ENCODE assay signal across 1 cellular context in genomic region chr3:47541583-47542108, GRCh38.
A peak's percentile ranks its signal among the peaks of the same experiment; 100 is the strongest.
TF ChIP-seq lines count a peak whose summit lies in the region.

No MANE protein-coding gene starts in this region.

TF ChIP-seq in HepG2, 621 proteins besides CTCF, POLR2A, EP300 and RAD21:
- TF ChIP-seq SOX5 (CRISPR knock-in tag; IDR thresholded peaks at IDR 0.05; ENCODE audit: borderline replicate concordance) = no peak
- TF ChIP-seq ATF4 (CRISPR knock-in tag; IDR thresholded peaks at IDR 0.05) = peak in 1 of 2 experiments; percentile 81; a peak in 2 of 4 replicates
